In genomic region chr21:35754583-35754982, GRCh38 we compare ENCODE assay signal across 27 cellular contexts.
"Had no signal": no experiment of that assay in that cellular context is flagged by ENCODE, and none has a peak within 500 bp of the region (broad histone marks: within the 10 kb centered on the region; RNA-seq: fewer than 3 reads in every experiment).

No MANE protein-coding gene starts in this region.

- H3K36me3 ChIP-seq: MG63 had no signal

- H3K4me3 ChIP-seq: MG63 had no signal

- H3K9me3 ChIP-seq: MG63 had no signal

- DNase-seq: Karpas-422, Kasumi-1, MG63, MM.1S, MV-4-11, NCI-H1048, NCI-H1092, NCI-H1092 treated with DMSO at 0.1 percent for 48 hours, NCI-H1105, NCI-H1105 treated with DMSO at 0.1 percent for 48 hours, NCI-H1417 treated with DMSO at 0.1 percent for 48 hours, NCI-H1436, NCI-H1436 treated with DMSO at 0.1 percent for 48 hours, NCI-H146, NCI-H1694, NCI-H1694 treated with DMSO at 0.1 percent for 48 hours, NCI-H1930, NCI-H2081, NCI-H2081 treated with DMSO at 0.1 percent for 48 hours, NCI-H2107, NCI-H2171, NCI-H2171 treated with DMSO at 0.1 percent for 48 hours, NCI-H2227 treated with DMSO at 0.1 percent for 48 hours, NCI-H226, NCI-H345, NCI-H446, NCI-H446 treated with DMSO at 0.1 percent for 48 hours had no signal
